In genomic region chr19:48319647-48320537, GRCh38 we compare ENCODE assay signal across 1 cellular context.
TF ChIP-seq lines count a peak whose summit lies in the region.

No MANE protein-coding gene starts in this region.

TF ChIP-seq in HCT116, 20 proteins besides CTCF, POLR2A, EP300 and RAD21 (continued from another document):
- TF ChIP-seq ZBTB33 (IDR thresholded peaks at IDR 0.05; ENCODE audit: extremely low read depth, insufficient replicate concordance, low read length) (no peak), ATF3 (IDR thresholded peaks at IDR 0.05) (no peak), EZH2 (IDR thresholded peaks at IDR 0.05) (no peak), EZH2phosphoT487 (IDR thresholded peaks at IDR 0.05; ENCODE audit: borderline replicate concordance) (no peak), SIN3A (IDR thresholded peaks at IDR 0.05; ENCODE audit: low read depth) (no peak), POLR2AphosphoS5 (IDR thresholded peaks at IDR 0.05; ENCODE audit: low read depth, low read length) (no peak; the same call in 1 of the 2 replicates), ELF1 (IDR thresholded peaks at IDR 0.05; ENCODE audit: borderline replicate concordance, low read depth) (no peak), EGR1 (IDR thresholded peaks at IDR 0.05; ENCODE audit: low read depth) (no peak), JUND (IDR thresholded peaks at IDR 0.05) (no peak), ZNF274 (IDR thresholded peaks at IDR 0.05; ENCODE audit: low read depth, low read length) (no peak), CEBPB (IDR thresholded peaks at IDR 0.05; ENCODE audit: low read depth) (no peak), FOSL1 (IDR thresholded peaks at IDR 0.05; ENCODE audit: low read depth) (no peak), MAX (IDR thresholded peaks at IDR 0.05) (no peak), TCF7L2 (IDR thresholded peaks at IDR 0.05; ENCODE audit: borderline replicate concordance, extremely low read depth, insufficient read depth, insufficient read length) (no peak), CBX3 (IDR thresholded peaks at IDR 0.05; ENCODE audit: low read depth) (no peak), ZFX (IDR thresholded peaks at IDR 0.05) (no peak)
TF ChIP-seq in HCT116: peak in this region for 0.
